10 cellular contexts compared by ENCODE assay signal in genomic region chr1:35560256-35561225, GRCh38. TPM values are rescaled to one million over a fixed set of nuclear protein-coding genes. Genes with fewer than 3 reads are reported as not detected.
DNase-seq lines count a peak whose midpoint lies in the region; ATAC-seq and TF ChIP-seq lines count a peak whose summit lies in the region.
"Had no signal": no experiment of that assay in that cellular context is flagged by ENCODE, and none has a peak within 500 bp of the region (broad histone marks: within the 10 kb centered on the region; RNA-seq: fewer than 3 reads in every experiment).

No MANE protein-coding gene starts in this region.

- H3K4me2 ChIP-seq in mammary epithelial cell (ENCODE audit: insufficient read depth, low read depth, low read length), result peak overlapping the region; percentile 77
- H3K4me2 ChIP-seq in SK-N-SH, result no peak overlapping the region

- peak; percentile 36 for DNase-seq in NCI-H2196 (lab: John Stamatoyannopoulos, UW; ENCODE audit: unreplicated experiment)
- DNase-seq in NCI-H2196 treated with DMSO at 0.1 percent for 48 hours (lab: John Stamatoyannopoulos, UW; ENCODE audit: unreplicated experiment), result no peak
- DNase-seq in mammary epithelial cell, result no peak
- peak; percentile 86 for DNase-seq in medulla oblongata (ENCODE audit: extremely low spot score)
- no peak for DNase-seq in AG20443 (ENCODE audit: low spot score)
- no peak for DNase-seq in SK-N-SH
- DNase-seq: activated CD4-positive, alpha-beta T cell treated with anti-CD3 and anti-CD28 coated beads for 48 hours; brain microvascular endothelial cell had no signal

- H2AFZ ChIP-seq in mammary epithelial cell (ENCODE audit: low read depth, low read length) (no peak overlapping the region), SK-N-SH (ENCODE audit: low read depth) (no peak overlapping the region)

- H3K4me1 ChIP-seq in mammary epithelial cell (ENCODE audit: insufficient read depth, low read length) (peaks cover 50% of the 10 kb centered on the region), SK-N-SH (ENCODE audit: control insufficient read depth in 1 of 2, insufficient read depth in 2 of 2, low read depth in 1 of 2, low read length in 1 of 2) (peaks cover 4 to 21% of the 10 kb centered on the region in 2 experiments; a peak in 2 of 4 replicates)

- ATAC-seq in GM18505 (IDR thresholded peaks at IDR 0.05; ENCODE audit: unreplicated experiment), result no peak

- no peak overlapping the region for H3K27ac ChIP-seq in mammary epithelial cell (ENCODE audit: insufficient read depth, low read depth, low read length)
- H3K27ac ChIP-seq in temporal lobe (ENCODE audit: low read depth, low read length), result peak overlapping the region; percentile 67
- H3K27ac ChIP-seq in SK-N-SH (ENCODE audit: low read depth in 2 of 2, low read length in 1 of 2), result no peak overlapping the region
- H3K27ac ChIP-seq: brain microvascular endothelial cell had no signal

- no peaks in the 10 kb centered on the region for H3K9me3 ChIP-seq in mammary epithelial cell (replicated peaks; ENCODE audit: insufficient read depth, low read length)
- no peaks in the 10 kb centered on the region for H3K9me3 ChIP-seq in SK-N-SH

- dilution Hi-C loops in mammary epithelial cell (cut with HindIII; ENCODE audit: low sequenced_read_pairs), result no loop called here

- peaks cover 4% of the 10 kb centered on the region for H3F3A ChIP-seq in SK-N-SH (replicated peaks; ENCODE audit: insufficient read depth)

- H4K20me1 ChIP-seq in mammary epithelial cell (ENCODE audit: insufficient read depth, low read length) (peaks cover 2% of the 10 kb centered on the region), SK-N-SH (ENCODE audit: insufficient read depth) (no peaks in the 10 kb centered on the region)

- H3K36me3 ChIP-seq in mammary epithelial cell (ENCODE audit: insufficient read depth, low read length) (peaks cover 6% of the 10 kb centered on the region), SK-N-SH (replicated peaks in 1 of 2; ENCODE audit: control insufficient read depth in 1 of 2, insufficient read depth in 2 of 2, low read length in 1 of 2) (peaks cover 0 to 40% of the 10 kb centered on the region in 2 experiments)

- TF ChIP-seq CTCF in mammary epithelial cell (conservative IDR thresholded peaks at IDR 0.05 in 1 of 2, IDR thresholded peaks at IDR 0.05 in 1 of 2; ENCODE audit: extremely low read depth in 1 of 2, insufficient read depth in 1 of 2, low read depth in 1 of 2, low read length in 2 of 2), result no peak
- no peak for TF ChIP-seq CTCF in SK-N-SH (IDR thresholded peaks at IDR 0.05)

- H3K9ac ChIP-seq in mammary epithelial cell (ENCODE audit: insufficient read depth, low read length), result no peak overlapping the region
- H3K9ac ChIP-seq in SK-N-SH, result no peak overlapping the region

- CTCF ChIA-PET in mammary epithelial cell (lab: Charles Lee; ENCODE audit: low non-redundant PET) (no interaction called here), SK-N-SH (lab: Yijun Ruan, JAX) (interaction anchor here (3.7 to 8.2 kb wide), 3 partner anchors 8 to 166 kb away, joined by 17 to 81 read pairs (median 20); no protein-coding TSS in a partner anchor)

- 41% methylated on average over 34 of the region's 44 CpGs for WGBS in mammary epithelial cell (ENCODE audit: low coverage, missing lambda C conversion rate)
- 81% methylated on average over 29 of the region's 44 CpGs for WGBS in SK-N-SH (ENCODE audit: low lambda C conversion rate)

- no peaks in the 10 kb centered on the region for H3K27me3 ChIP-seq in mammary epithelial cell (ENCODE audit: insufficient read depth, low read length)
- H3K27me3 ChIP-seq in SK-N-SH (ENCODE audit: insufficient read depth), result no peaks in the 10 kb centered on the region
- H3K27me3 ChIP-seq: brain microvascular endothelial cell had no signal

- intact Hi-C loops in mammary epithelial cell (cut with micrococcal nuclease), result loop anchor here (10.0 kb wide), 1 partner anchor 666 kb away; no protein-coding TSS in a partner anchor

- no peak for TF ChIP-seq RAD21 in SK-N-SH (IDR thresholded peaks at IDR 0.05; ENCODE audit: low read length)

- no peaks in the 10 kb centered on the region for H3K9me2 ChIP-seq in SK-N-SH

- H3K4me3 ChIP-seq in mammary epithelial cell (replicated peaks in 1 of 3; ENCODE audit: insufficient read depth in 1 of 3, low read depth in 2 of 3, low read length in 3 of 3) (peak overlapping the region in 2 of 3 experiments; percentile 13 to 16), SK-N-SH (ENCODE audit: low read depth in 2 of 2, low read length in 1 of 2) (no peak overlapping the region)

- POLR2A ChIA-PET in SK-N-SH (lab: Yijun Ruan, JAX), result interaction anchor here (1.3 kb wide), 1 partner anchor 109 kb away, joined by 6 read pairs; no protein-coding TSS in a partner anchor

- no peak for TF ChIP-seq EP300 in SK-N-SH (IDR thresholded peaks at IDR 0.05; ENCODE audit: borderline replicate concordance in 1 of 2, low read depth in 1 of 2, low read length in 1 of 2)

- H3K79me2 ChIP-seq in mammary epithelial cell (ENCODE audit: insufficient read depth, low read length), result peaks cover 38% of the 10 kb centered on the region
- peaks cover 25% of the 10 kb centered on the region for H3K79me2 ChIP-seq in SK-N-SH (ENCODE audit: insufficient read depth)

- no peak for TF ChIP-seq POLR2A in GM18505 (IDR thresholded peaks at IDR 0.05; ENCODE audit: borderline replicate concordance, extremely low read depth, insufficient read depth, insufficient read length)

- in situ Hi-C loops in mammary epithelial cell (cut with MboI; ENCODE audit: low sequenced_read_pairs in 2 of 2), result loop anchor here (5.0 to 25.0 kb wide), 6 partner anchors 108 to 698 kb away; partner anchors contain the start of genes SFPQ (in 1 of the 2) and SMIM12 (in 1 of the 2)

- no TSS peak for BruUV-seq in mammary epithelial cell (replicated peaks; lab: Mats Ljungman, UMichigan)

TF ChIP-seq in SK-N-SH, 30 proteins besides CTCF, POLR2A, EP300 and RAD21:
- TF ChIP-seq YY1 (IDR thresholded peaks at IDR 0.05; ENCODE audit: low read depth), result no peak
- TF ChIP-seq EZH2phosphoT487 (IDR thresholded peaks at IDR 0.05; ENCODE audit: borderline replicate concordance, low read depth), result no peak
- TF ChIP-seq, protein P1, sequence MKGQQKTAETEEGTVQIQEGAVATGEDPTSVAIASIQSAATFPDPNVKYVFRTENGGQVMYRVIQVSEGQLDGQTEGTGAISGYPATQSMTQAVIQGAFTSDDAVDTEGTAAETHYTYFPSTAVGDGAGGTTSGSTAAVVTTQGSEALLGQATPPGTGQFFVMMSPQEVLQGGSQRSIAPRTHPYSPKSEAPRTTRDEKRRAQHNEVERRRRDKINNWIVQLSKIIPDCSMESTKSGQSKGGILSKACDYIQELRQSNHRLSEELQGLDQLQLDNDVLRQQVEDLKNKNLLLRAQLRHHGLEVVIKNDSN (IDR thresholded peaks at IDR 0.05; ENCODE audit: borderline replicate concordance, low read depth), result no peak

RNA-seq across cellular contexts. Expression of gene NCDN, which starts 2.9 kb away (rescaled TPM):
- total RNA-seq in mammary epithelial cell (10 to 100 TPM; 21.8 to 35.1 TPM), temporal lobe (80.6 TPM)
- polyA plus RNA-seq in mammary epithelial cell (19.3 TPM), SK-N-SH (2012; rRNA removed) (34.6 and 38.3 TPM in 2 replicates)
- 17.6 TPM for polyA minus RNA-seq in mammary epithelial cell
- 18.1 and 26.1 TPM in 2 replicates for polyA plus RNA-seq in SK-N-SH (2012; cell fraction: cytosol; rRNA removed)
- 46.6 and 59.5 TPM in 2 replicates for polyA plus RNA-seq in SK-N-SH (2012; cell fraction: nucleus; rRNA removed)

RNA-seq across cellular contexts. Expression of gene KIAA0319L, which starts 3.3 kb away (rescaled TPM):
- 10 to 100 TPM; 38.1 to 68.2 TPM for total RNA-seq in mammary epithelial cell
- polyA plus RNA-seq in mammary epithelial cell, result 32.4 TPM
- polyA minus RNA-seq in mammary epithelial cell, result 55.5 TPM
- total RNA-seq in temporal lobe, result 34.2 TPM
- polyA plus RNA-seq in SK-N-SH (2012; rRNA removed), result 51.9 and 63.2 TPM in 2 replicates
- 47.0 and 47.9 TPM in 2 replicates for polyA plus RNA-seq in SK-N-SH (2012; cell fraction: cytosol; rRNA removed)
- 92.9 and 108 TPM in 2 replicates for polyA plus RNA-seq in SK-N-SH (2012; cell fraction: nucleus; rRNA removed)

RNA-seq across cellular contexts. Expression of gene TFAP2E, which starts 12.6 kb away (rescaled TPM):
- total RNA-seq in mammary epithelial cell, result under 1 TPM; 0.17 to 0.71 TPM
- 0.10 TPM for polyA plus RNA-seq in mammary epithelial cell
- not detected for polyA minus RNA-seq in mammary epithelial cell
- 0.74 TPM for total RNA-seq in temporal lobe
- 0.59 and 0.68 TPM in 2 replicates for polyA plus RNA-seq in SK-N-SH (2012; rRNA removed)
- 0.27 and 0.30 TPM in 2 replicates for polyA plus RNA-seq in SK-N-SH (2012; cell fraction: cytosol; rRNA removed)
- 5.1 and 5.9 TPM in 2 replicates for polyA plus RNA-seq in SK-N-SH (2012; cell fraction: nucleus; rRNA removed)

Comparison
In these comparisons a context has a peak if more than half of its experiments do, and no peak if none do; other contexts are left out.
1. DNase-seq: peak in NCI-H2196 (single experiment) and medulla oblongata (single experiment); none in NCI-H2196 treated with DMSO at 0.1 percent for 48 hours (single experiment), mammary epithelial cell (single experiment), AG20443 (single experiment) and SK-N-SH (single experiment).
2. H3K4me3 ChIP-seq: peak in mammary epithelial cell (2 of 3); none in SK-N-SH (0 of 2).